ENCODE assay signal across 18 cellular contexts in genomic region chr17:60080545-60080944, GRCh38. TPM values are rescaled to one million over a fixed set of nuclear protein-coding genes. Genes with fewer than 3 reads are reported as not detected.
A peak's percentile ranks its signal among the peaks of the same experiment; 100 is the strongest.
DNase-seq lines count a peak whose midpoint lies in the region; ATAC-seq, FAIRE-seq and TF ChIP-seq lines count a peak whose summit lies in the region.
"Had no signal": no experiment of that assay in that cellular context is flagged by ENCODE, and none has a peak within 500 bp of the region (broad histone marks: within the 10 kb centered on the region; RNA-seq: fewer than 3 reads in every experiment).

No MANE protein-coding gene starts in this region.

- peak overlapping the region; percentile 90 for H3K4me2 ChIP-seq in keratinocyte (ENCODE audit: control insufficient read depth, extremely low read depth, insufficient read depth, low read depth, low read length)
- no peak overlapping the region for H3K4me2 ChIP-seq in H9 (ENCODE audit: insufficient read depth, insufficient read length, low read length)
- H3K4me2 ChIP-seq: neural progenitor cell had no signal

- peak; percentile 66 for FAIRE-seq in keratinocyte (lab: Jason Lieb, UNC)
- FAIRE-seq: endometrium had no signal

- no peak overlapping the region for H4K8ac ChIP-seq in H9 (replicated peaks; ENCODE audit: insufficient read length, low read depth, low read length)

- peak in 1 of 3 donors; percentile 57 for DNase-seq in CD4-positive, CD25-positive, alpha-beta regulatory T cell
- peak; percentile 39 for DNase-seq in amniotic epithelial cell (ENCODE audit: low read depth)
- DNase-seq in keratinocyte (ENCODE audit: low read depth, low spot score) = no peak
- no peak for DNase-seq in NCI-H2196 treated with DMSO at 0.1 percent for 48 hours (lab: John Stamatoyannopoulos, UW; ENCODE audit: unreplicated experiment)
- no peak for DNase-seq in H9
- DNase-seq: activated CD4-positive, alpha-beta T cell treated with anti-CD3 and anti-CD28 coated beads, Interleukin-2, amount 10 ng/mL, durations not matched to agents 7 days and 5 days; activated T-cell treated with anti-CD3 and anti-CD28 coated beads, Interleukin-2, amount 50 U/mL, for 48 hours; adrenal gland; DMS153; NCI-H1417; NCI-H345 had no signal

- no peak overlapping the region for H3K4me3 ChIP-seq in CD4-positive, CD25-positive, alpha-beta regulatory T cell (ENCODE audit: low read depth, low read length)
- H3K4me3 ChIP-seq in keratinocyte (ENCODE audit: control insufficient read depth in 2 of 3, extremely low read depth in 1 of 3, insufficient read depth in 2 of 3, low read depth in 1 of 3, low read length in 3 of 3) = no peak overlapping the region
- H3K4me3 ChIP-seq: adrenal gland, lung, neural progenitor cell, right atrium auricular region had no signal

- H3K23me2 ChIP-seq in H9 (ENCODE audit: insufficient read length, low read depth, low read length, poor library complexity, severe bottlenecking) = peaks cover 8% of the 10 kb centered on the region

- no peaks in the 10 kb centered on the region for H3K9me3 Mint-ChIP-seq in CD4-positive, CD25-positive, alpha-beta regulatory T cell
- H3K9me3 Mint-ChIP-seq in IgD-negative memory B cell (no peaks in the 10 kb centered on the region), H9 (no peaks in the 10 kb centered on the region; a peak in 1 of 5 replicates)
- H3K9me3 Mint-ChIP-seq: activated CD4-positive, alpha-beta T cell treated with anti-CD3 and anti-CD28 coated beads, Interleukin-2, amount 10 ng/mL, durations not matched to agents 7 days and 5 days; neural progenitor cell had no signal

- H2BK20ac ChIP-seq in H9 (ENCODE audit: low read depth, low read length, poor library complexity, severe bottlenecking) = no peak overlapping the region

- no peak overlapping the region for H3K23ac ChIP-seq in H9 (ENCODE audit: insufficient read length, low read depth, low read length)

- H3K27me3 ChIP-seq in CD4-positive, CD25-positive, alpha-beta regulatory T cell (ENCODE audit: control insufficient read depth, insufficient read depth, low read length) = no peaks in the 10 kb centered on the region
- H3K27me3 ChIP-seq in keratinocyte (ENCODE audit: control insufficient read depth, extremely low read depth, insufficient read depth, low read length) (no peaks in the 10 kb centered on the region), H9 (ENCODE audit: insufficient read depth, low read length) (0 out of 2 replicates have a peak, but pooled peaks cover 4% of the 10 kb centered on the region)
- H3K27me3 ChIP-seq: adrenal gland, neural progenitor cell, right atrium auricular region had no signal

- H2BK5ac ChIP-seq in H9 (ENCODE audit: insufficient read length, low read length) = no peak overlapping the region

- H3K9me1 ChIP-seq in keratinocyte (ENCODE audit: control insufficient read depth, extremely low read depth, insufficient read depth, low read length) = no peaks in the 10 kb centered on the region

- H3K79me1 ChIP-seq in H9 (ENCODE audit: insufficient read depth, low read depth, low read length, poor library complexity, severe bottlenecking) = no peaks in the 10 kb centered on the region

- H3K18ac ChIP-seq in H9 (ENCODE audit: insufficient read length, low read depth, low read length) = no peak overlapping the region

- H3K79me2 ChIP-seq in keratinocyte (ENCODE audit: control insufficient read depth, insufficient read depth, low read length) = peaks cover 8% of the 10 kb centered on the region
- no peaks in the 10 kb centered on the region; the same call in 1 of the 2 replicates for H3K79me2 ChIP-seq in H9 (ENCODE audit: insufficient read depth, low read length)

- H2BK15ac ChIP-seq in H9 (ENCODE audit: low read depth, low read length) = no peak overlapping the region

- H4K91ac ChIP-seq in H9 (ENCODE audit: insufficient read length, low read depth, low read length) = no peak overlapping the region

- no peak overlapping the region for H3K14ac ChIP-seq in H9 (ENCODE audit: insufficient read depth, low read length)

- H4K5ac ChIP-seq in H9 (ENCODE audit: insufficient read length, low read depth, low read length) = no peak overlapping the region

- no peaks in the 10 kb centered on the region for H4K20me1 ChIP-seq in keratinocyte (ENCODE audit: control insufficient read depth, extremely low read depth, insufficient read depth, low read length)
- no peaks in the 10 kb centered on the region for H4K20me1 ChIP-seq in H9 (ENCODE audit: control insufficient read depth, insufficient read depth, insufficient read length)

- peaks cover 15% of the 10 kb centered on the region for H3K4me1 ChIP-seq in CD4-positive, CD25-positive, alpha-beta regulatory T cell (ENCODE audit: control insufficient read depth, insufficient read depth, low read length, poor library complexity, severe bottlenecking)
- peaks cover 58% of the 10 kb centered on the region for H3K4me1 ChIP-seq in keratinocyte (ENCODE audit: control insufficient read depth, extremely low read depth, insufficient read depth, low read length)
- no peaks in the 10 kb centered on the region for H3K4me1 ChIP-seq in H9 (ENCODE audit: insufficient read depth, low read length)

- ATAC-seq in CD4-positive, CD25-positive, alpha-beta regulatory T cell (ENCODE audit: low read depth in 2 of 2) = no peak
- no peak for ATAC-seq in GM18502 (IDR thresholded peaks at IDR 0.05; ENCODE audit: poor library complexity, unreplicated experiment)
- no peak for ATAC-seq in GM19324 (IDR thresholded peaks at IDR 0.05; ENCODE audit: low FRiP score, unreplicated experiment)

- peaks cover 11 to 29% (median 23%) of the 10 kb centered on the region in 4 donors for H3K4me1 Mint-ChIP-seq in CD4-positive, CD25-positive, alpha-beta regulatory T cell
- H3K4me1 Mint-ChIP-seq in IgD-negative memory B cell = peaks cover 23 to 30% (median 26%) of the 10 kb centered on the region in 3 donors
- peaks cover 16 to 17% of the 10 kb centered on the region in 2 experiments for H3K4me1 Mint-ChIP-seq in H9

- H3K27me3 Mint-ChIP-seq in CD4-positive, CD25-positive, alpha-beta regulatory T cell = peaks cover 11% of the 10 kb centered on the region
- H3K27me3 Mint-ChIP-seq in IgD-negative memory B cell (no peaks in the 10 kb centered on the region), H9 (ENCODE audit: low read depth) (no peaks in the 10 kb centered on the region)
- H3K27me3 Mint-ChIP-seq: activated CD4-positive, alpha-beta T cell treated with anti-CD3 and anti-CD28 coated beads, Interleukin-2, amount 10 ng/mL, durations not matched to agents 7 days and 5 days had no signal

- no peaks in the 10 kb centered on the region for H3K36me3 Mint-ChIP-seq in CD4-positive, CD25-positive, alpha-beta regulatory T cell
- H3K36me3 Mint-ChIP-seq in IgD-negative memory B cell = peaks cover 2% of the 10 kb centered on the region
- H3K36me3 Mint-ChIP-seq in H9 (ENCODE audit: insufficient read depth in 1 of 3, low read depth in 3 of 3) = peaks cover 2 to 6% (median 6%) of the 10 kb centered on the region in 3 experiments; a peak in 6 of 7 replicates

- no peak overlapping the region for H3K27ac Mint-ChIP-seq in CD4-positive, CD25-positive, alpha-beta regulatory T cell
- peak overlapping the region; percentile 10 to 91 (median 34) for H3K27ac Mint-ChIP-seq in IgD-negative memory B cell
- no peak overlapping the region for H3K27ac Mint-ChIP-seq in H9
- H3K27ac Mint-ChIP-seq: activated CD4-positive, alpha-beta T cell treated with anti-CD3 and anti-CD28 coated beads, Interleukin-2, amount 10 ng/mL, durations not matched to agents 7 days and 5 days; neural progenitor cell had no signal

- no peak overlapping the region for H3T11ph ChIP-seq in H9 (ENCODE audit: low read length)

- dilution Hi-C loops in keratinocyte (cut with MboI; ENCODE audit: extremely low pct_ligation_motif_present, low sequenced_read_pairs) = no loop called here

- H3K56ac ChIP-seq in H9 (ENCODE audit: insufficient read length, low read depth, low read length) = no peak overlapping the region

- H2AFZ ChIP-seq in keratinocyte (ENCODE audit: control insufficient read depth, low read length) = no peak overlapping the region
- H2AFZ ChIP-seq in H9 (ENCODE audit: low read length) = no peak overlapping the region
- H2AFZ ChIP-seq: neural progenitor cell had no signal

- no peak for TF ChIP-seq CTCF in keratinocyte (optimal IDR thresholded peaks at IDR 0.05 in 1 of 3, IDR thresholded peaks at IDR 0.05 in 1 of 3, conservative IDR thresholded peaks at IDR 0.05 in 1 of 3; ENCODE audit: extremely low read depth in 1 of 3, insufficient read depth in 2 of 3, low read length in 3 of 3)
- TF ChIP-seq CTCF in H9 (conservative IDR thresholded peaks at IDR 0.05) = no peak

- no peak overlapping the region for H2BK12ac ChIP-seq in H9 (ENCODE audit: insufficient read length, low read depth, low read length)

- H2AK5ac ChIP-seq in H9 (ENCODE audit: insufficient read length, low read length) = no peak overlapping the region

- no peak overlapping the region for H3K9ac ChIP-seq in keratinocyte (ENCODE audit: control insufficient read depth, extremely low read depth, insufficient read depth, low read length)
- H3K9ac ChIP-seq in H9 (ENCODE audit: extremely low read depth, insufficient read length, low read length) = no peak overlapping the region
- H3K9ac ChIP-seq: neural progenitor cell had no signal

- H2BK120ac ChIP-seq in H9 (ENCODE audit: low read depth, low read length, poor library complexity, severe bottlenecking) = no peak overlapping the region

- H3K36me3 ChIP-seq in CD4-positive, CD25-positive, alpha-beta regulatory T cell (ENCODE audit: control insufficient read depth, insufficient read depth, low read length) = peaks cover 7% of the 10 kb centered on the region
- no peaks in the 10 kb centered on the region for H3K36me3 ChIP-seq in keratinocyte (ENCODE audit: control insufficient read depth in 2 of 2, extremely low read depth in 1 of 2, insufficient read depth in 2 of 2, low read length in 2 of 2)

- H3K4ac ChIP-seq in H9 (ENCODE audit: low read depth, low read length) = no peak overlapping the region

- no peak overlapping the region for H3K27ac ChIP-seq in CD4-positive, CD25-positive, alpha-beta regulatory T cell (ENCODE audit: insufficient read depth, low read length, poor library complexity, severe bottlenecking)
- H3K27ac ChIP-seq in keratinocyte (ENCODE audit: control insufficient read depth, insufficient read depth, low read length) (no peak overlapping the region), H9 (ENCODE audit: insufficient read length, low read depth, low read length) (no peak overlapping the region)
- H3K27ac ChIP-seq: neural progenitor cell, right atrium auricular region had no signal

- no peaks in the 10 kb centered on the region for H3K9me3 ChIP-seq in CD4-positive, CD25-positive, alpha-beta regulatory T cell (ENCODE audit: control insufficient read depth in 2 of 2, low read length in 2 of 2)
- no peaks in the 10 kb centered on the region for H3K9me3 ChIP-seq in keratinocyte (ENCODE audit: control insufficient read depth, low read depth, low read length)
- H3K9me3 ChIP-seq in H9 (ENCODE audit: control insufficient read depth, low read depth, low read length) = no peaks in the 10 kb centered on the region
- H3K9me3 ChIP-seq: adrenal gland, right atrium auricular region had no signal

- H3K4me3 Mint-ChIP-seq in CD4-positive, CD25-positive, alpha-beta regulatory T cell = peak overlapping the region in 3 of 4 donors; percentile 14 to 98 (median 97)
- peak overlapping the region in 1 of 4 donors; percentile 93 for H3K4me3 Mint-ChIP-seq in IgD-negative memory B cell
- no peak overlapping the region for H3K4me3 Mint-ChIP-seq in H9

RNA-seq across cellular contexts. Expression of gene HEATR6, which starts 1.8 kb away (rescaled TPM):
- 17.0 TPM for total RNA-seq in CD4-positive, CD25-positive, alpha-beta regulatory T cell
- 10 to 100 TPM in 2 of 4 donors, 1 to 10 TPM in 2; 7.8 to 12.3 (median 9.3) TPM for polyA plus RNA-seq in CD4-positive, CD25-positive, alpha-beta regulatory T cell
- polyA plus RNA-seq in IgD-negative memory B cell (15.1 TPM), keratinocyte (11.7 to 16.1 TPM (median 11.8 TPM) in 3 replicates)
- polyA plus RNA-seq in keratinocyte (2011; ENCODE audit: low read depth) = 5.8 TPM
- 8.0 and 9.8 TPM in 2 replicates for polyA plus RNA-seq in keratinocyte (2011; cell fraction: cytosol; rRNA removed)
- polyA plus RNA-seq in keratinocyte (2011; cell fraction: nucleus; rRNA removed) = 38.5 and 39.9 TPM in 2 replicates
- 9.2 and 9.4 TPM in 2 replicates for polyA plus RNA-seq in keratinocyte (2012; ENCODE audit: low replicate concordance)
- polyA minus RNA-seq in keratinocyte = 16.3 to 24.0 TPM (median 23.7 TPM) in 3 replicates
- 26.9 TPM for polyA minus RNA-seq in keratinocyte (2011; cell fraction: cytosol; rRNA and poly(A)+ RNA removed)
- 24.2 and 27.5 TPM in 2 replicates for polyA minus RNA-seq in keratinocyte (2011; cell fraction: nucleus; rRNA and poly(A)+ RNA removed)
- total RNA-seq in H9 (2021) = 35.3 and 36.3 TPM in 2 replicates

Comparison
In these comparisons a context has a peak if more than half of its experiments do, and no peak if none do; other contexts are left out.
1. H3K27ac Mint-ChIP-seq: peak in IgD-negative memory B cell (3 of 3); none in CD4-positive, CD25-positive, alpha-beta regulatory T cell (0 of 3) and H9 (0 of 3).
2. H3K4me3 Mint-ChIP-seq: peak in CD4-positive, CD25-positive, alpha-beta regulatory T cell (3 of 4); none in H9 (0 of 2).